8 cellular contexts compared by ENCODE assay signal in the genomic region with DNA sequence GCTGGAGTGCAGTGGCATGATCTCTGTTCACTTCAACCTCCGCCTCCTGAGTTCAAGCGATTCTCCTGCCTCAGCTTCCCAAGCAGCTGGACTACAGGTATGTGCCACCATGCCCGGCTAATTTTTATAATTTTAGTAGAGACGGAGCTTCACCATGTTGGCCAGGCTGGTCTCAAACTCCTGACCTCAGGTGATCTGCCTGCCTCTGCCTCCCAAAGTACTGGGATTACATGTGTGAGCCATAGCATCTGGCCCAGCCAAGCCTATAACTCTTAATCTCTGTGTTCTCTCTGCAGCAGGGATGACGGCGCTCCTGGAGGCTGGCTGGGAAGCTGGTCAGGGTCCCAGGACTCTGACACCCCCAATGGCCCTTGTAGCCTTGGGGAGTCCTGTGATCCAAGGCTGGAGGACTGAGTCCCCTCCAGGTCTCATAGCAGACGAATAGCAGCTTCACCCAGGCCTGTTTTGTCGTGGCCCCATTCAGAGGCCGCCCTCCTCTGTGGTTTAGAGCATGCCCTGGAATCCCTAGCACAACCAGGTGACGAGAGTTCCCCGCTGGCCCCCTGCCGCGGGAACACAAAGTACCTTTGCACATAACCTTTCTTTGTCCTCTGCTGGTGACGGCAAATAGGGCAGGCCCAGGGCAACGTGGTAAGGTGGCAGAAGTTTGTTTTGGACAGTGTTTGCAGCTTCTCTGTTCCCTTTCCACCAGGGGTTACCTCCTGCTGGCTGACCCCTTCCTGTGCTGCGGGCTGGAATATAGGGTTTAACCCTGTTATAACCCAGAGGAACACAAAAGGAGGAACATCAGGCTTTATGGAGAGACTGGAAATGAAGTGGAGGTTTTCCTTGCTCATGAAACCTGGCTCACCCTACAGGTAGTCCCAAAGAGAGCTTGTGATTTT. TPM values are rescaled to one million over a fixed set of nuclear protein-coding genes. Genes with fewer than 3 reads are reported as not detected.
A peak's percentile ranks its signal among the peaks of the same experiment; 100 is the strongest.
DNase-seq lines count a peak whose midpoint lies in the region; ATAC-seq, FAIRE-seq and TF ChIP-seq lines count a peak whose summit lies in the region.

No MANE protein-coding gene starts in this region.

- H3K9me3 ChIP-seq in A549, result no peaks in the 10 kb centered on the region
- H3K9me3 ChIP-seq in lower lobe of right lung, result no peaks in the 10 kb centered on the region

- H3K4me1 Mint-ChIP-seq in activated naive CD8-positive, alpha-beta T cell treated with anti-CD3 and anti-CD28 coated beads for 36 hours, result peaks cover 48% of the 10 kb centered on the region

- no peaks in the 10 kb centered on the region for H3K36me3 Mint-ChIP-seq in activated naive CD8-positive, alpha-beta T cell treated with anti-CD3 and anti-CD28 coated beads for 36 hours

- DNase-seq in A549 (ENCODE audit: low read depth in 1 of 2, low spot score in 1 of 2) (no peak), MV-4-11 (lab: John Stamatoyannopoulos, UW) (peak; percentile 22), lower lobe of right lung (peak; percentile 83), SIG-M5 (lab: John Stamatoyannopoulos, UW) (no peak), AG08395 (ENCODE audit: low spot score) (no peak)
- peak; percentile 57 for DNase-seq in activated naive CD8-positive, alpha-beta T cell treated with anti-CD3 and anti-CD28 coated beads for 36 hours

- CTCF ChIA-PET in A549 (lab: Yijun Ruan, JAX), result interaction anchor here (0.9 to 4.0 kb wide), 6 partner anchors 13 to 57 kb away, joined by 3 to 11 read pairs (median 4); no protein-coding TSS in a partner anchor

- intact Hi-C loops in lower lobe of right lung (cut with DNase I), result no loop called here

- H3K27ac Mint-ChIP-seq in activated naive CD8-positive, alpha-beta T cell treated with anti-CD3 and anti-CD28 coated beads for 36 hours, result peak overlapping the region; percentile 90

- POLR2A ChIA-PET in A549 (lab: Yijun Ruan, JAX), result interaction anchor here (3.0 kb wide), 1 partner anchor 43 kb away, joined by 14 read pairs; a partner anchor contains a TSS

- no peak for FAIRE-seq in A549 (lab: Jason Lieb, UNC)

- peak overlapping the region; percentile 41 to 46; a peak in 5 of 6 replicates for H3K27ac ChIP-seq in A549
- H3K27ac ChIP-seq in lower lobe of right lung, result peak overlapping the region; percentile 74

- H3K4me3 ChIP-seq in A549 (no peak overlapping the region), lower lobe of right lung (no peak overlapping the region)

- 65% methylated on average over 16 of the region's 16 CpGs for WGBS in A549 (ENCODE audit: missing lambda C conversion rate)

- no peak for TF ChIP-seq POLR2A in A549 (IDR thresholded peaks at IDR 0.05; ENCODE audit: low read length)

- H3K4me2 ChIP-seq in A549, result peak overlapping the region; percentile 21; the same call in 2 of the 3 replicates

- H3K27me3 ChIP-seq in lower lobe of right lung (ENCODE audit: low read depth), result no peaks in the 10 kb centered on the region

- peak; percentile 55 to 60; a peak in 4 of 6 replicates for ATAC-seq in A549
- ATAC-seq in lower lobe of right lung, result peak; percentile 75 to 86
- ATAC-seq in HG03520 (IDR thresholded peaks at IDR 0.05; ENCODE audit: unreplicated experiment), result no peak
- no peak for ATAC-seq in HG02798 (IDR thresholded peaks at IDR 0.05; ENCODE audit: poor library complexity, unreplicated experiment)

- no peak for TF ChIP-seq RAD21 in A549 (conservative IDR thresholded peaks at IDR 0.05 in 1 of 2, IDR thresholded peaks at IDR 0.05 in 1 of 2)

- TF ChIP-seq CTCF in A549 (IDR thresholded peaks at IDR 0.05), result no peak
- TF ChIP-seq CTCF in lower lobe of right lung (IDR thresholded peaks at IDR 0.05), result no peak

- H3K9me3 Mint-ChIP-seq in activated naive CD8-positive, alpha-beta T cell treated with anti-CD3 and anti-CD28 coated beads for 36 hours, result no peaks in the 10 kb centered on the region

- no peaks in the 10 kb centered on the region for H3K27me3 Mint-ChIP-seq in activated naive CD8-positive, alpha-beta T cell treated with anti-CD3 and anti-CD28 coated beads for 36 hours

- H3K4me1 ChIP-seq in A549 (peaks cover 30% of the 10 kb centered on the region), lower lobe of right lung (peaks cover 40% of the 10 kb centered on the region)

- H3K36me3 ChIP-seq in lower lobe of right lung, result no peaks in the 10 kb centered on the region

- TF ChIP-seq EP300 in A549 (IDR thresholded peaks at IDR 0.05), result no peak

- H3K4me3 Mint-ChIP-seq in activated naive CD8-positive, alpha-beta T cell treated with anti-CD3 and anti-CD28 coated beads for 36 hours, result no peak overlapping the region

TF ChIP-seq in A549, 52 proteins besides CTCF, POLR2A, EP300 and RAD21 (continues in another document):
- TF ChIP-seq EHF (CRISPR knock-in tag; IDR thresholded peaks at IDR 0.05), result no peak
- TF ChIP-seq, protein P1, sequence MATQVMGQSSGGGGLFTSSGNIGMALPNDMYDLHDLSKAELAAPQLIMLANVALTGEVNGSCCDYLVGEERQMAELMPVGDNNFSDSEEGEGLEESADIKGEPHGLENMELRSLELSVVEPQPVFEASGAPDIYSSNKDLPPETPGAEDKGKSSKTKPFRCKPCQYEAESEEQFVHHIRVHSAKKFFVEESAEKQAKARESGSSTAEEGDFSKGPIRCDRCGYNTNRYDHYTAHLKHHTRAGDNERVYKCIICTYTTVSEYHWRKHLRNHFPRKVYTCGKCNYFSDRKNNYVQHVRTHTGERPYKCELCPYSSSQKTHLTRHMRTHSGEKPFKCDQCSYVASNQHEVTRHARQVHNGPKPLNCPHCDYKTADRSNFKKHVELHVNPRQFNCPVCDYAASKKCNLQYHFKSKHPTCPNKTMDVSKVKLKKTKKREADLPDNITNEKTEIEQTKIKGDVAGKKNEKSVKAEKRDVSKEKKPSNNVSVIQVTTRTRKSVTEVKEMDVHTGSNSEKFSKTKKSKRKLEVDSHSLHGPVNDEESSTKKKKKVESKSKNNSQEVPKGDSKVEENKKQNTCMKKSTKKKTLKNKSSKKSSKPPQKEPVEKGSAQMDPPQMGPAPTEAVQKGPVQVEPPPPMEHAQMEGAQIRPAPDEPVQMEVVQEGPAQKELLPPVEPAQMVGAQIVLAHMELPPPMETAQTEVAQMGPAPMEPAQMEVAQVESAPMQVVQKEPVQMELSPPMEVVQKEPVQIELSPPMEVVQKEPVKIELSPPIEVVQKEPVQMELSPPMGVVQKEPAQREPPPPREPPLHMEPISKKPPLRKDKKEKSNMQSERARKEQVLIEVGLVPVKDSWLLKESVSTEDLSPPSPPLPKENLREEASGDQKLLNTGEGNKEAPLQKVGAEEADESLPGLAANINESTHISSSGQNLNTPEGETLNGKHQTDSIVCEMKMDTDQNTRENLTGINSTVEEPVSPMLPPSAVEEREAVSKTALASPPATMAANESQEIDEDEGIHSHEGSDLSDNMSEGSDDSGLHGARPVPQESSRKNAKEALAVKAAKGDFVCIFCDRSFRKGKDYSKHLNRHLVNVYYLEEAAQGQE (IDR thresholded peaks at IDR 0.05), result no peak
- TF ChIP-seq HOXB13 (CRISPR knock-in tag; IDR thresholded peaks at IDR 0.05; ENCODE audit: low read depth), result no peak
- TF ChIP-seq, protein P2, sequence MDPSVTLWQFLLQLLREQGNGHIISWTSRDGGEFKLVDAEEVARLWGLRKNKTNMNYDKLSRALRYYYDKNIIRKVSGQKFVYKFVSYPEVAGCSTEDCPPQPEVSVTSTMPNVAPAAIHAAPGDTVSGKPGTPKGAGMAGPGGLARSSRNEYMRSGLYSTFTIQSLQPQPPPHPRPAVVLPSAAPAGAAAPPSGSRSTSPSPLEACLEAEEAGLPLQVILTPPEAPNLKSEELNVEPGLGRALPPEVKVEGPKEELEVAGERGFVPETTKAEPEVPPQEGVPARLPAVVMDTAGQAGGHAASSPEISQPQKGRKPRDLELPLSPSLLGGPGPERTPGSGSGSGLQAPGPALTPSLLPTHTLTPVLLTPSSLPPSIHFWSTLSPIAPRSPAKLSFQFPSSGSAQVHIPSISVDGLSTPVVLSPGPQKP (IDR thresholded peaks at IDR 0.05; ENCODE audit: low read depth, low read length), result no peak
- TF ChIP-seq EHMT2 (IDR thresholded peaks at IDR 0.05; ENCODE audit: low read depth), result no peak
- no peak for TF ChIP-seq JUN (IDR thresholded peaks at IDR 0.05)
- TF ChIP-seq JUNB (IDR thresholded peaks at IDR 0.05), result no peak
- TF ChIP-seq HOXB5 (CRISPR knock-in tag; IDR thresholded peaks at IDR 0.05), result no peak
- TF ChIP-seq ZFP36 (IDR thresholded peaks at IDR 0.05; ENCODE audit: borderline replicate concordance, partially characterized antibody), result no peak
- no peak for TF ChIP-seq GATA3 (IDR thresholded peaks at IDR 0.05; ENCODE audit: borderline replicate concordance)
- no peak for TF ChIP-seq ESRRA (IDR thresholded peaks at IDR 0.05; ENCODE audit: borderline replicate concordance, low read length)
- no peak for TF ChIP-seq NPAS2 (CRISPR knock-in tag; IDR thresholded peaks at IDR 0.05; ENCODE audit: borderline replicate concordance)
- no peak for TF ChIP-seq CHD2 (IDR thresholded peaks at IDR 0.05; ENCODE audit: low read length, partially characterized antibody)
- no peak for TF ChIP-seq MAFK (IDR thresholded peaks at IDR 0.05; ENCODE audit: partially characterized antibody)
- TF ChIP-seq MAZ (IDR thresholded peaks at IDR 0.05; ENCODE audit: borderline replicate concordance, low read depth, low read length), result no peak
- no peak for TF ChIP-seq FOSL2 (IDR thresholded peaks at IDR 0.05)
- no peak for TF ChIP-seq FOSL2 (CRISPR knock-in tag; IDR thresholded peaks at IDR 0.05)
- TF ChIP-seq, protein P3, sequence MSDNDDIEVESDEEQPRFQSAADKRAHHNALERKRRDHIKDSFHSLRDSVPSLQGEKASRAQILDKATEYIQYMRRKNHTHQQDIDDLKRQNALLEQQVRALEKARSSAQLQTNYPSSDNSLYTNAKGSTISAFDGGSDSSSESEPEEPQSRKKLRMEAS (IDR thresholded peaks at IDR 0.05), result no peak

RNA-seq across cellular contexts. Expression of a gene that starts 43.0 kb away (rescaled TPM):
- polyA plus RNA-seq in A549 (2011; rRNA removed), result 101 and 133 TPM in 2 replicates
- 39.6 and 55.5 TPM in 2 replicates for polyA plus RNA-seq in A549 (2012; cell fraction: cytosol; rRNA removed)
- 57.4 and 64.7 TPM in 2 replicates for polyA plus RNA-seq in A549 (2012; cell fraction: nucleus; rRNA removed)
- 77.9 to 111 TPM (median 103 TPM) in 3 replicates for polyA plus RNA-seq in A549 (2017; fragmentation: RNase III; extraction: RNeasy Plus Mini Kit Qiagen cat#74134 plus additional on column Dnase treatment)
- polyA minus RNA-seq in A549 (2011; rRNA and poly(A)+ RNA removed), result 172 and 195 TPM in 2 replicates
- total RNA-seq in activated naive CD8-positive, alpha-beta T cell treated with anti-CD3 and anti-CD28 coated beads for 36 hours, result 10 to 100 TPM; 40.1 to 44.9 TPM
- 72.9 TPM for total RNA-seq in lower lobe of right lung

Comparison
In these comparisons a context has a peak if more than half of its experiments do, and no peak if none do; other contexts are left out.
1. ATAC-seq: peak in A549 (2 of 2) and lower lobe of right lung (2 of 2); none in HG03520 (single experiment) and HG02798 (single experiment).
2. DNase-seq: peak in MV-4-11 (single experiment), activated naive CD8-positive, alpha-beta T cell treated with anti-CD3 and anti-CD28 coated beads for 36 hours (single experiment) and lower lobe of right lung (single experiment); none in A549 (0 of 2), SIG-M5 (single experiment) and AG08395 (single experiment).